ENCODE assay signal across 8 cellular contexts in genomic region chr19:11505032-11505503, GRCh38. TPM values are rescaled to one million over a fixed set of nuclear protein-coding genes. Genes with fewer than 3 reads are reported as not detected.
A peak's percentile ranks its signal among the peaks of the same experiment; 100 is the strongest.
DNase-seq lines count a peak whose midpoint lies in the region; ATAC-seq, FAIRE-seq and TF ChIP-seq lines count a peak whose summit lies in the region.

No MANE protein-coding gene starts in this region.

- ATAC-seq in HG02852 (IDR thresholded peaks at IDR 0.05; ENCODE audit: unreplicated experiment) (peak; percentile 87), left cardiac atrium (peak; percentile 96 to 97), upper lobe of right lung (peak; percentile 96)

- H3K36me3 ChIP-seq in adrenal gland (replicated peaks in 1 of 2) (no peaks in the 10 kb centered on the region), upper lobe of right lung (no peaks in the 10 kb centered on the region)

- 0% methylated on average over 1 to 32 of the region's 33 CpGs; no CpG with 5 or more reads in 1 of the 4 donors for WGBS in adrenal gland, 4 donors

- no peaks in the 10 kb centered on the region for H3K27me3 ChIP-seq in adrenal gland
- no peaks in the 10 kb centered on the region for H3K27me3 ChIP-seq in upper lobe of right lung

- DNase-seq in GM12891 (ENCODE audit: insufficient read length, low spot score) (peak; percentile 99), NCI-H1436 (lab: John Stamatoyannopoulos, UW) (peak; percentile 93), T follicular helper cell (ENCODE audit: low read depth) (peak; percentile 94), adrenal gland (peak; percentile 97 to 98 (median 97)), left cardiac atrium (peak; percentile 99), posterior vena cava (ENCODE audit: low spot score) (peak; percentile 99), upper lobe of right lung (peak; percentile 99)

- H3K4me3 ChIP-seq in adrenal gland, result peak overlapping the region; percentile 28 to 87 (median 72)
- H3K4me3 ChIP-seq in upper lobe of right lung, result peak overlapping the region; percentile 89

- intact Hi-C loops in adrenal gland (cut with DNase I) (no loop called here), left cardiac atrium (cut with DNase I) (no loop called here), posterior vena cava (cut with DNase I) (no loop called here), upper lobe of right lung (cut with DNase I) (no loop called here)

- H3K9me3 ChIP-seq in adrenal gland (replicated peaks in 1 of 3) (no peaks in the 10 kb centered on the region), upper lobe of right lung (no peaks in the 10 kb centered on the region)

- H3K27ac ChIP-seq in adrenal gland (peak overlapping the region; percentile 67 to 94 (median 90)), upper lobe of right lung (peak overlapping the region; percentile 95)

- FAIRE-seq in GM12891 (lab: Jason Lieb, UNC), result peak; percentile 98

- TF ChIP-seq POLR2A in GM12891 (IDR thresholded peaks at IDR 0.05; ENCODE audit: low read depth, low read length) (no peak), adrenal gland (IDR thresholded peaks at IDR 0.05) (no peak)

- H3K4me1 ChIP-seq in adrenal gland (replicated peaks in 1 of 2) (peaks cover 5 to 12% of the 10 kb centered on the region in 2 donors), upper lobe of right lung (peaks cover 5% of the 10 kb centered on the region)

- no peak for TF ChIP-seq CTCF in adrenal gland (IDR thresholded peaks at IDR 0.05)
- TF ChIP-seq CTCF in upper lobe of right lung (IDR thresholded peaks at IDR 0.05), result no peak

TF ChIP-seq in GM12891, 5 proteins besides CTCF, POLR2A, EP300 and RAD21:
- TF ChIP-seq PAX5 (IDR thresholded peaks at IDR 0.05; ENCODE audit: insufficient read depth, low read length, severe bottlenecking) (no peak), POLR2AphosphoS5 (IDR thresholded peaks at IDR 0.05; ENCODE audit: low read depth, low read length) (no peak), TAF1 (IDR thresholded peaks at IDR 0.05; ENCODE audit: low read depth, low read length) (no peak), POU2F2 (IDR thresholded peaks at IDR 0.05; ENCODE audit: low read depth, low read length) (no peak), SPI1 (IDR thresholded peaks at IDR 0.05; ENCODE audit: low read depth, low read length) (no peak)

RNA-seq across cellular contexts. Expression of gene ZNF653, which starts 0.6 kb away (rescaled TPM):
- polyA plus RNA-seq in GM12891 (2012; ENCODE audit: low read depth, missing spikeins), result 6.6 TPM
- 10 to 100 TPM in 6 of 8 donors, 1 to 10 TPM in 2; 7.5 to 18.4 (median 11.7) TPM for total RNA-seq in adrenal gland
- 10 to 100 TPM in 2 of 3 donors, 1 to 10 TPM in 1; 5.1 to 37.7 (median 23.2) TPM for polyA plus RNA-seq in adrenal gland
- 1 to 10 TPM; 3.7 to 4.9 TPM for total RNA-seq in left cardiac atrium
- 1 to 10 TPM; 6.1 to 9.4 TPM for total RNA-seq in posterior vena cava
- total RNA-seq in upper lobe of right lung, result 10.7 TPM

RNA-seq across cellular contexts. Expression of gene ECSIT, which starts 23.9 kb away (rescaled TPM):
- 27.1 TPM for polyA plus RNA-seq in GM12891 (2012; ENCODE audit: low read depth, missing spikeins)
- total RNA-seq in adrenal gland (10 to 100 TPM; 51.5 to 99.7 (median 67.0) TPM), left cardiac atrium (100 to 1,000 TPM in 1 of 2 donors, 10 to 100 TPM in 1; 99.4 to 105 TPM), posterior vena cava (10 to 100 TPM; 27.9 TPM), upper lobe of right lung (44.8 TPM)
- polyA plus RNA-seq in adrenal gland, result 100 to 1,000 TPM in 2 of 3 donors, 10 to 100 TPM in 1; 28.7 to 122 (median 102) TPM

RNA-seq across cellular contexts. Expression of gene ELAVL3, which starts 24.2 kb away (rescaled TPM):
- polyA plus RNA-seq in GM12891 (2012; ENCODE audit: low read depth, missing spikeins), result 0.26 TPM
- total RNA-seq in adrenal gland (1 to 10 TPM in 2 of 8 donors, under 1 TPM in 3, not detected in 3; 0.11 to 5.4 (median 0.27) TPM), left cardiac atrium (under 1 TPM; 0.24 to 0.50 TPM), posterior vena cava (not detected), upper lobe of right lung (not detected)
- 1 to 10 TPM in 2 of 3 donors, under 1 TPM in 1; 0.47 to 1.5 (median 1.2) TPM for polyA plus RNA-seq in adrenal gland

RNA-seq across cellular contexts. Expression of gene CNN1, which starts 33.6 kb away (rescaled TPM):
- 0.17 TPM for polyA plus RNA-seq in GM12891 (2012; ENCODE audit: low read depth, missing spikeins)
- total RNA-seq in adrenal gland (10 to 100 TPM in 3 of 8 donors, 1 to 10 TPM in 5; 1.9 to 20.5 (median 8.3) TPM), left cardiac atrium (100 to 1,000 TPM; 159 to 208 TPM), posterior vena cava (1,000 to 10,000 TPM; 1,163 to 1,588 TPM), upper lobe of right lung (27.3 TPM)
- 10 to 100 TPM; 15.5 to 76.5 (median 40.9) TPM for polyA plus RNA-seq in adrenal gland

RNA-seq across cellular contexts. Expression of gene ELOF1, which starts 54.0 kb away (rescaled TPM):
- polyA plus RNA-seq in GM12891 (2012; ENCODE audit: low read depth, missing spikeins), result 63.9 TPM
- total RNA-seq in adrenal gland (10 to 100 TPM; 24.4 to 67.6 (median 51.3) TPM), left cardiac atrium (10 to 100 TPM; 36.8 to 37.2 TPM), posterior vena cava (10 to 100 TPM; 23.2 to 36.9 TPM), upper lobe of right lung (44.3 TPM)
- polyA plus RNA-seq in adrenal gland, result 100 to 1,000 TPM in 2 of 3 donors, 10 to 100 TPM in 1; 60.7 to 127 (median 119) TPM

Comparison
In these comparisons a context has a peak if more than half of its experiments do, and no peak if none do; other contexts are left out.
1. Peak in every context shown above with its lines: DNase-seq, ATAC-seq, H3K4me3 ChIP-seq and H3K27ac ChIP-seq.